Comparison of ENCODE assay signal across 8 cellular contexts in genomic region chr1:8408151-8408839, GRCh38.
DNase-seq lines count a peak whose midpoint lies in the region; ATAC-seq, FAIRE-seq and TF ChIP-seq lines count a peak whose summit lies in the region.

No MANE protein-coding gene starts in this region.

- no peaks in the 10 kb centered on the region for H3K27me3 Mint-ChIP-seq in endodermal cell (ENCODE audit: insufficient read depth)
- H3K27me3 Mint-ChIP-seq in naive thymus-derived CD4-positive, alpha-beta T cell, result no peaks in the 10 kb centered on the region

- H3K4me3 ChIP-seq in A673 (ENCODE audit: low read depth, low read length, poor library complexity, severe bottlenecking) (peak overlapping the region; percentile 23), endodermal cell (ENCODE audit: low read length) (no peak overlapping the region)
- no peak overlapping the region for H3K4me3 ChIP-seq in naive thymus-derived CD4-positive, alpha-beta T cell (ENCODE audit: low read length)

- H3K36me3 ChIP-seq in A673 (ENCODE audit: insufficient read depth, low read length, poor library complexity, severe bottlenecking) (peaks cover 17% of the 10 kb centered on the region), endodermal cell (ENCODE audit: control insufficient read depth, insufficient read depth, low read length) (peaks cover 56% of the 10 kb centered on the region)
- peaks cover 0 to 7% (median 0%) of the 10 kb centered on the region in 3 experiments for H3K36me3 ChIP-seq in naive thymus-derived CD4-positive, alpha-beta T cell (ENCODE audit: control insufficient read depth in 2 of 3, insufficient read depth in 3 of 3, low read length in 3 of 3)

- H3K27me3 ChIP-seq in A673 (replicated peaks; ENCODE audit: insufficient read depth, low read depth, low read length, poor library complexity) (no peaks in the 10 kb centered on the region), endodermal cell (ENCODE audit: control insufficient read depth, insufficient read depth, low read length, poor library complexity, severe bottlenecking) (no peaks in the 10 kb centered on the region)
- no peaks in the 10 kb centered on the region for H3K27me3 ChIP-seq in naive thymus-derived CD4-positive, alpha-beta T cell (ENCODE audit: control insufficient read depth in 2 of 2, insufficient read depth in 2 of 2, low read length in 2 of 2)

- POLR2A ChIA-PET in A673 (lab: Charles Lee; ENCODE audit: low non-redundant PET), result no interaction called here
- POLR2A ChIA-PET in naive thymus-derived CD4-positive, alpha-beta T cell (lab: Charles Lee), result interaction anchor here (1.1 to 2.2 kb wide), 5 partner anchors 11 to 60 kb away, joined by 3 to 6 read pairs (median 4); no protein-coding TSS in a partner anchor

- H3K9me3 Mint-ChIP-seq in endodermal cell, result peaks cover 3% of the 10 kb centered on the region
- peaks cover 0 to 4% (median 0%) of the 10 kb centered on the region in 11 donors for H3K9me3 Mint-ChIP-seq in naive thymus-derived CD4-positive, alpha-beta T cell

- H3K4me1 ChIP-seq in A673 (ENCODE audit: insufficient read depth, low read length, poor library complexity, severe bottlenecking) (peaks cover 88% of the 10 kb centered on the region), endodermal cell (ENCODE audit: control insufficient read depth, insufficient read depth, low read length) (peaks cover 19% of the 10 kb centered on the region)
- peaks cover 25 to 44% of the 10 kb centered on the region in 2 donors for H3K4me1 ChIP-seq in naive thymus-derived CD4-positive, alpha-beta T cell (ENCODE audit: control insufficient read depth in 2 of 2, insufficient read depth in 2 of 2, low read length in 2 of 2)

- CTCF ChIA-PET in A673 (lab: Charles Lee), result interaction anchor here (0.7 to 1.1 kb wide), 4 partner anchors 10 to 320 kb away, joined by 3 to 6 read pairs (median 5); no protein-coding TSS in a partner anchor
- CTCF ChIA-PET in naive thymus-derived CD4-positive, alpha-beta T cell (lab: Charles Lee), result interaction anchor here (0.7 to 2.6 kb wide), 12 partner anchors 11 to 459 kb away, joined by 3 to 13 read pairs (median 4); no protein-coding TSS in a partner anchor

- peaks cover 33% of the 10 kb centered on the region for H3K36me3 Mint-ChIP-seq in endodermal cell (ENCODE audit: low read depth)
- H3K36me3 Mint-ChIP-seq in naive thymus-derived CD4-positive, alpha-beta T cell, result peaks cover 0 to 43% (median 22%) of the 10 kb centered on the region in 5 donors

- whole genome bisulfite sequencing in endodermal cell (ENCODE audit: insufficient coverage in 1 of 2, insufficient read length in 1 of 2), 2 experiments, result 60 to 75% methylated on average over 4 to 9 of the region's 9 CpGs

- ATAC-seq in naive thymus-derived CD4-positive, alpha-beta T cell, result no peak
- ATAC-seq in HG02870 (IDR thresholded peaks at IDR 0.05; ENCODE audit: unreplicated experiment), result no peak

- peaks cover 42% of the 10 kb centered on the region for H3K4me1 Mint-ChIP-seq in endodermal cell
- peaks cover 47 to 87% (median 72%) of the 10 kb centered on the region in 7 donors for H3K4me1 Mint-ChIP-seq in naive thymus-derived CD4-positive, alpha-beta T cell

- H3K9ac ChIP-seq in endodermal cell (ENCODE audit: extremely low read depth, low read length, poor library complexity, severe bottlenecking), result no peak overlapping the region

- intact Hi-C loops in A673 (cut with micrococcal nuclease; ENCODE audit: unreplicated experiment), result no loop called here
- intact Hi-C loops in naive thymus-derived CD4-positive, alpha-beta T cell (cut with micrococcal nuclease), result loop anchor here (2.0 to 5.0 kb wide), 2 partner anchors 15 to 264 kb away; no protein-coding TSS in a partner anchor

- BruUV-seq in A673 (replicated peaks; lab: Mats Ljungman, UMichigan), result no TSS peak

- H3K27ac Mint-ChIP-seq in endodermal cell, result peak overlapping the region; percentile 83
- peak overlapping the region in 8 of 9 donors; percentile 60 to 90 (median 83) for H3K27ac Mint-ChIP-seq in naive thymus-derived CD4-positive, alpha-beta T cell

- DNase-seq in A673 (ENCODE audit: low spot score) (peak; percentile 96), LHCN-M2 (ENCODE audit: low read depth) (peak; percentile 74), endodermal cell (no peak), NCI-H187 (lab: John Stamatoyannopoulos, UW) (no peak), NCI-H2171 treated with DMSO at 0.1 percent for 48 hours (lab: John Stamatoyannopoulos, UW) (no peak), urothelium cell line (ENCODE audit: low spot score) (no peak)
- no peak for DNase-seq in naive thymus-derived CD4-positive, alpha-beta T cell

- peak overlapping the region; percentile 90 for H3K27ac ChIP-seq in A673 (ENCODE audit: low read depth, low read length, poor library complexity, severe bottlenecking)
- peak overlapping the region; percentile 89 for H3K27ac ChIP-seq in endodermal cell (ENCODE audit: low read depth, low read length)
- peak overlapping the region; percentile 49 for H3K27ac ChIP-seq in naive thymus-derived CD4-positive, alpha-beta T cell (ENCODE audit: low read depth, low read length)

- H3K4me3 Mint-ChIP-seq in endodermal cell, result no peak overlapping the region
- peak overlapping the region in 9 of 10 donors; percentile 57 to 74 (median 68) for H3K4me3 Mint-ChIP-seq in naive thymus-derived CD4-positive, alpha-beta T cell

- H3K9me3 ChIP-seq in A673 (ENCODE audit: low read depth, low read length, poor library complexity, severe bottlenecking) (no peaks in the 10 kb centered on the region), endodermal cell (ENCODE audit: control insufficient read depth, low read length) (peaks cover 11% of the 10 kb centered on the region)
- no peaks in the 10 kb centered on the region for H3K9me3 ChIP-seq in naive thymus-derived CD4-positive, alpha-beta T cell (ENCODE audit: control insufficient read depth in 2 of 3, low read length in 3 of 3)

- no peak for FAIRE-seq in urothelium cell line (lab: Jason Lieb, UNC)

- TF ChIP-seq CTCF in A673 (conservative IDR thresholded peaks at IDR 0.05; ENCODE audit: low read depth, low read length), result no peak
- TF ChIP-seq CTCF in endodermal cell (conservative IDR thresholded peaks at IDR 0.05), result no peak

Comparison
In these comparisons a context has a peak if more than half of its experiments do, and no peak if none do; other contexts are left out.
1. DNase-seq: peak in A673 (single experiment) and LHCN-M2 (single experiment); none in endodermal cell (single experiment), naive thymus-derived CD4-positive, alpha-beta T cell (0 of 9), NCI-H187 (0 of 2), NCI-H2171 treated with DMSO at 0.1 percent for 48 hours (single experiment) and urothelium cell line (single experiment).
2. Peak in every context shown above with its lines, with median percentiles within 50 percentile points of each other: H3K27ac ChIP-seq.